Comparison of ENCODE assay signal across 8 cellular contexts in genomic region chr11:68842427-68843051, GRCh38. TPM values are rescaled to one million over a fixed set of nuclear protein-coding genes. Genes with fewer than 3 reads are reported as not detected.
DNase-seq lines count a peak whose midpoint lies in the region; TF ChIP-seq lines count a peak whose summit lies in the region.

No MANE protein-coding gene starts in this region.

- peak overlapping the region; percentile 68 for H3K4me3 ChIP-seq in MM.1S (ENCODE audit: low read length)
- peak overlapping the region; percentile 79 for H3K4me3 ChIP-seq in choroid plexus epithelial cell (ENCODE audit: low read depth, low read length)

- peak overlapping the region; percentile 67; the same call in 1 of the 2 replicates for H3K27ac ChIP-seq in MM.1S (ENCODE audit: low read length)

- H3K9me3 ChIP-seq in MM.1S (replicated peaks; ENCODE audit: insufficient read depth, low read length), result no peaks in the 10 kb centered on the region

- intact Hi-C loops in CD14-positive monocyte (cut with micrococcal nuclease), result loop anchor here (5.0 kb wide), 1 partner anchor 60 kb away; the partner anchor contains the start of genes IGHMBP2 (in 2 of the 2) and MRPL21 (in 2 of the 2)
- intact Hi-C loops in posterior vena cava (cut with DNase I), result no loop called here

- H3K79me2 ChIP-seq in MM.1S (ENCODE audit: low read length), result peaks cover 24% of the 10 kb centered on the region

- H3K9me3 Mint-ChIP-seq in CD14-positive monocyte (no peaks in the 10 kb centered on the region), neural crest cell (no peaks in the 10 kb centered on the region)

- no peaks in the 10 kb centered on the region for H4K20me1 ChIP-seq in MM.1S (ENCODE audit: insufficient read depth, low read length)

- H3K4me3 Mint-ChIP-seq in CD14-positive monocyte, result peak overlapping the region; percentile 95 to 97
- peak overlapping the region; percentile 68 for H3K4me3 Mint-ChIP-seq in neural crest cell

- TF ChIP-seq CTCF in CD14-positive monocyte (IDR thresholded peaks at IDR 0.05) (no peak), MM.1S (IDR thresholded peaks at IDR 0.05; ENCODE audit: low read length) (no peak), choroid plexus epithelial cell (conservative IDR thresholded peaks at IDR 0.05; ENCODE audit: low read depth, low read length) (no peak), neural crest cell (conservative IDR thresholded peaks at IDR 0.05) (no peak)

- peak overlapping the region; percentile 64; the same call in 1 of the 2 replicates for H3K9ac ChIP-seq in MM.1S (ENCODE audit: low read length)

- H2AFZ ChIP-seq in MM.1S (ENCODE audit: low read length), result peak overlapping the region; percentile 86

- H3K9me2 ChIP-seq in MM.1S (replicated peaks; ENCODE audit: insufficient read depth, low read length), result no peaks in the 10 kb centered on the region

- H3K36me3 ChIP-seq in MM.1S (replicated peaks; ENCODE audit: insufficient read depth, low read length), result no peaks in the 10 kb centered on the region

- peak overlapping the region; percentile 88 for H3K4me2 ChIP-seq in MM.1S (ENCODE audit: low read depth, low read length)

- H3K27me3 Mint-ChIP-seq in CD14-positive monocyte (ENCODE audit: low read depth in 3 of 3) (peaks cover 4 to 14% (median 6%) of the 10 kb centered on the region in 3 donors), neural crest cell (ENCODE audit: low read depth) (peaks cover 86% of the 10 kb centered on the region)

- H3K27ac Mint-ChIP-seq in CD14-positive monocyte, result peak overlapping the region; percentile 45 to 90 (median 85)
- H3K27ac Mint-ChIP-seq in neural crest cell (ENCODE audit: unreplicated experiment), result no peak overlapping the region

- no peak for DNase-seq in CD14-positive monocyte (ENCODE audit: low spot score)
- DNase-seq in MM.1S, result peak; percentile 10
- no peak for DNase-seq in choroid plexus epithelial cell (ENCODE audit: low read depth)
- no peak for DNase-seq in neural crest cell (ENCODE audit: low read depth, low spot score)
- no peak for DNase-seq in HPDE6-E6E7 (ENCODE audit: extremely low spot score)
- no peak for DNase-seq in amygdala (lab: John Stamatoyannopoulos, UW)
- no peak for DNase-seq in posterior vena cava (ENCODE audit: low spot score)
- no peak for DNase-seq in stimulated activated CD8-positive, alpha-beta memory T cell treated with anti-CD3 and anti-CD28 coated beads, Interleukin-4, amount 100 ng/mL, for 48 hours

- H3K36me3 Mint-ChIP-seq in CD14-positive monocyte (no peaks in the 10 kb centered on the region), neural crest cell (ENCODE audit: low read depth) (no peaks in the 10 kb centered on the region)

- no peaks in the 10 kb centered on the region for H3K27me3 ChIP-seq in MM.1S (replicated peaks; ENCODE audit: insufficient read depth, low read length)

- peaks cover 44% of the 10 kb centered on the region for H3K4me1 Mint-ChIP-seq in CD14-positive monocyte
- H3K4me1 Mint-ChIP-seq in neural crest cell, result peaks cover 24% of the 10 kb centered on the region

- H3K4me1 ChIP-seq in MM.1S (ENCODE audit: low read length), result peaks cover 19% of the 10 kb centered on the region

- peaks cover 49% of the 10 kb centered on the region for H3F3A ChIP-seq in MM.1S (ENCODE audit: insufficient read depth, low read length)

RNA-seq across cellular contexts. Expression of gene CPT1A, which starts 0.8 kb away (rescaled TPM):
- 1 to 10 TPM; 5.6 to 7.0 TPM for polyA plus RNA-seq in CD14-positive monocyte
- total RNA-seq in neural crest cell (0.48 and 0.54 TPM in 2 replicates), posterior vena cava (100 to 1,000 TPM in 1 of 2 donors, 10 to 100 TPM in 1; 62.3 to 127 TPM)

Comparison
In these comparisons a context has a peak if more than half of its experiments do, and no peak if none do; other contexts are left out.
1. RNA of gene CPT1A, which starts 0.8 kb away (total RNA-seq): 62.3 to 127 TPM in posterior vena cava; 0.48 to 0.54 TPM in neural crest cell; every median in the first group is over 10 times any median in the second.
2. intact Hi-C loops: an anchor here in CD14-positive monocyte (5.0 kb wide); none called in posterior vena cava.